24 cellular contexts compared by ENCODE assay signal in genomic region chr18:77501266-77501665, GRCh38.
"Had no signal": no experiment of that assay in that cellular context is flagged by ENCODE, and none has a peak within 500 bp of the region (broad histone marks: within the 10 kb centered on the region; RNA-seq: fewer than 3 reads in every experiment).

No MANE protein-coding gene starts in this region.

- H3K27me3 Mint-ChIP-seq: dendritic cell treated with granulocyte-macrophage colony-stimulating factor and Interleukin-4, amounts not matched to agents 40 ng/mL and 50 ng/mL, for 4 days had no signal

- H3K27me3 ChIP-seq: colonic mucosa, dorsolateral prefrontal cortex, esophagus squamous epithelium, foreskin keratinocyte, gastrocnemius medialis, gastroesophageal sphincter, heart left ventricle had no signal

- H3K36me3 ChIP-seq: colonic mucosa, esophagus squamous epithelium, gastrocnemius medialis, gastroesophageal sphincter, heart left ventricle, heart right ventricle had no signal

- H3K9me3 ChIP-seq: colonic mucosa, esophagus squamous epithelium, gastrocnemius medialis, gastroesophageal sphincter, heart left ventricle, heart right ventricle had no signal

- H3K27ac Mint-ChIP-seq: dendritic cell treated with granulocyte-macrophage colony-stimulating factor and Interleukin-4, amounts not matched to agents 40 ng/mL and 50 ng/mL, for 4 days; effector memory CD8-positive, alpha-beta T cell; endodermal cell had no signal

- H3K4me3 ChIP-seq: colonic mucosa, coronary artery, dorsolateral prefrontal cortex, esophagus squamous epithelium, gastrocnemius medialis, gastroesophageal sphincter, heart left ventricle, heart right ventricle had no signal

- H3K9me3 Mint-ChIP-seq: effector memory CD8-positive, alpha-beta T cell had no signal

- DNase-seq: colonic mucosa; cortex of kidney; dermis blood vessel endothelial cell; dorsolateral prefrontal cortex; effector CD4-positive, alpha-beta T cell; effector CD8-positive, alpha-beta T cell; effector memory CD4-positive, alpha-beta T cell; effector memory CD8-positive, alpha-beta T cell; endodermal cell; erythroblast; esophagus squamous epithelium; foreskin fibroblast; foreskin keratinocyte; foreskin melanocyte; gastrocnemius medialis; glutamatergic neuron; head of caudate nucleus; heart left ventricle; heart right ventricle had no signal

- H3K4me1 ChIP-seq: colonic mucosa, esophagus squamous epithelium, foreskin keratinocyte, gastrocnemius medialis, gastroesophageal sphincter, heart left ventricle, heart right ventricle had no signal

- ATAC-seq: effector memory CD8-positive, alpha-beta T cell; esophagus mucosa; foreskin keratinocyte; gastrocnemius medialis; gastroesophageal sphincter; heart left ventricle; heart right ventricle had no signal

- H3K27ac ChIP-seq: colonic mucosa, coronary artery, dorsolateral prefrontal cortex, epithelial cell of prostate, esophagus squamous epithelium, foreskin keratinocyte, gastrocnemius medialis, gastroesophageal sphincter, heart left ventricle, heart right ventricle had no signal

- H3K4me3 Mint-ChIP-seq: dendritic cell treated with granulocyte-macrophage colony-stimulating factor and Interleukin-4, amounts not matched to agents 40 ng/mL and 50 ng/mL, for 4 days; effector memory CD8-positive, alpha-beta T cell; endodermal cell had no signal

- H3K4me1 Mint-ChIP-seq: endodermal cell had no signal
